ENCODE assay signal across 1 cellular context in the genomic region with DNA sequence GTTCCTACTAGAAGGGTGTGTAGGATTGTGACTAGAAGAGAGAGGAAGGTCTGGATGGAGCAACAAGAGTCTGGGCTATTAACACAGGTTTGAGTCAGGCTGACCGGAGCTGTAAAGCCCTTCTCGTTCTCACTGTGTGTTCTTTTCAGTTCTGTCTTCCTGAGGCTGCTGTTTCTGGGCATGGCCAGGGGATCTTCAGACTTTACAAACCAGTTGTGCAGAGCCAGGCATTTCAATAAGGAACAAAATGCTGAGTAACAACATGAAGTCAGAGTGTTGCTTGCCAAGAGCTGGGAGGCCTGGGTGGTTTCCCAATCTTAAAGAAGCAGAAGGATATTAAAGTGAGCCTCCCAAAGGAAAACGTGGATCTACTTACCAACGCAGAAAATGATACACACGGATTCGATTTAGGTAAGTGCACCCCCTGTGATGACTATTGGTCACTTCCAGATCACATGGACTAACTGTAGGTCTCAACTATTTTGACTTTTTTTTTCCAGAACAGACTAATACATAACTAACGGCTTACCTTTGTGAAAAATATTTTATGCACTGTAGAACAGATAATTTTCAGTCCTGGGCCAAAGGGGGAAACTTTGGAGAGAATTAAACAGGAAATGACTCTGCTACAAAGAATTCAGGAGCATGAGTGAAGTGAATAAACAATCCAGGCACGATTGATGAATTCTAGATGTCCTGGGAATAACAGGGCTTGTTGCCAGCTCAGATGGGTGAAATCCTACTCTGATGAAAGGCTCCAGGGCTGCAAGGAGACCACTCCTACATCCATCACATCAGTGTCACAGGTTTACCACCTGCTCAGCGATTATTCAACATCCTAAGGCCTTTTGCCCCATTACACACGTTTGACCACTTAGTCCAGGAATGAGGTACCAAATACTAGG.
A peak's percentile ranks its signal among the peaks of the same experiment; 100 is the strongest.
TF ChIP-seq lines count a peak whose summit lies in the region.

No MANE protein-coding gene starts in this region.

TF ChIP-seq in IMR-90, 13 proteins besides CTCF, POLR2A, EP300 and RAD21:
- TF ChIP-seq BHLHE40 (IDR thresholded peaks at IDR 0.05; ENCODE audit: low read depth, low read length) (0 out of 2 replicates have a peak, but pooled peaks have one; percentile 5), CEBPB (IDR thresholded peaks at IDR 0.05; ENCODE audit: low read depth, low read length) (peak; percentile 91), MAFK (IDR thresholded peaks at IDR 0.05; ENCODE audit: low read depth, low read length) (peak; percentile 78), RFX5 (IDR thresholded peaks at IDR 0.05; ENCODE audit: low read depth, low read length) (no peak), NFE2L2 (IDR thresholded peaks at IDR 0.05; ENCODE audit: low read depth, low read length) (peak; percentile 89), FOS (IDR thresholded peaks at IDR 0.05; ENCODE audit: low read depth, low read length) (no peak), RCOR1 (IDR thresholded peaks at IDR 0.05; ENCODE audit: insufficient replicate concordance, low read length) (no peak)
- TF ChIP-seq, protein P1, sequence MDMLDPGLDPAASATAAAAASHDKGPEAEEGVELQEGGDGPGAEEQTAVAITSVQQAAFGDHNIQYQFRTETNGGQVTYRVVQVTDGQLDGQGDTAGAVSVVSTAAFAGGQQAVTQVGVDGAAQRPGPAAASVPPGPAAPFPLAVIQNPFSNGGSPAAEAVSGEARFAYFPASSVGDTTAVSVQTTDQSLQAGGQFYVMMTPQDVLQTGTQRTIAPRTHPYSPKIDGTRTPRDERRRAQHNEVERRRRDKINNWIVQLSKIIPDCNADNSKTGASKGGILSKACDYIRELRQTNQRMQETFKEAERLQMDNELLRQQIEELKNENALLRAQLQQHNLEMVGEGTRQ (IDR thresholded peaks at IDR 0.05; ENCODE audit: low read depth, low read length), result peak; percentile 57
- TF ChIP-seq, protein P2, sequence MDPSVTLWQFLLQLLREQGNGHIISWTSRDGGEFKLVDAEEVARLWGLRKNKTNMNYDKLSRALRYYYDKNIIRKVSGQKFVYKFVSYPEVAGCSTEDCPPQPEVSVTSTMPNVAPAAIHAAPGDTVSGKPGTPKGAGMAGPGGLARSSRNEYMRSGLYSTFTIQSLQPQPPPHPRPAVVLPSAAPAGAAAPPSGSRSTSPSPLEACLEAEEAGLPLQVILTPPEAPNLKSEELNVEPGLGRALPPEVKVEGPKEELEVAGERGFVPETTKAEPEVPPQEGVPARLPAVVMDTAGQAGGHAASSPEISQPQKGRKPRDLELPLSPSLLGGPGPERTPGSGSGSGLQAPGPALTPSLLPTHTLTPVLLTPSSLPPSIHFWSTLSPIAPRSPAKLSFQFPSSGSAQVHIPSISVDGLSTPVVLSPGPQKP (IDR thresholded peaks at IDR 0.05; ENCODE audit: borderline replicate concordance, low read depth, low read length), result no peak
TF ChIP-seq in IMR-90: peak in this region for 5.
